ENCODE assay signal across 30 cellular contexts in genomic region chr10:118234654-118235053, GRCh38.
"Had no signal": no experiment of that assay in that cellular context is flagged by ENCODE, and none has a peak within 500 bp of the region (broad histone marks: within the 10 kb centered on the region; RNA-seq: fewer than 3 reads in every experiment).

No MANE protein-coding gene starts in this region.

- H3K9me3 Mint-ChIP-seq: naive thymus-derived CD8-positive, alpha-beta T cell; natural killer cell treated with Interleukin-12 subunit alpha and Interleukin-12 subunit beta and Interleukin-15 and Interleukin-18, amount 100 ng/mL, for 72 hours; neural crest cell; stimulated activated memory B cell treated with anti-CD40 and anti-IgM and Interleukin-4, amounts not matched to agents 10 μg/mL and 1 μg/mL and 100 μg/mL, for 72 hours; stimulated activated naive CD8-positive, alpha-beta T cell treated with anti-CD3 and anti-CD28 coated beads, Interleukin-15, amount 100 ng/mL, for 72 hours had no signal

- H3K27ac ChIP-seq: neutrophil, pancreas, prostate gland, right lobe of liver, skin epidermis, spleen, suprapubic skin, thoracic aorta, thyroid gland, tibial nerve, upper lobe of left lung, vagina had no signal

- H3K27ac Mint-ChIP-seq: naive thymus-derived CD8-positive, alpha-beta T cell; natural killer cell treated with Interleukin-12 subunit alpha and Interleukin-12 subunit beta and Interleukin-15 and Interleukin-18, amount 100 ng/mL, for 72 hours; stimulated activated memory B cell treated with anti-CD40 and anti-IgM and Interleukin-4, amounts not matched to agents 10 μg/mL and 1 μg/mL and 100 μg/mL, for 72 hours; stimulated activated naive CD8-positive, alpha-beta T cell treated with anti-CD3 and anti-CD28 coated beads, Interleukin-15, amount 100 ng/mL, for 72 hours had no signal

- H3K27me3 ChIP-seq: right lobe of liver, thyroid gland, vagina had no signal

- DNase-seq: naive B cell; naive thymus-derived CD8-positive, alpha-beta T cell; nucleus accumbens; pancreas; right cardiac atrium; right lobe of liver; spleen; stimulated activated CD4-positive, alpha-beta T cell treated with anti-CD3 and anti-CD28 coated beads, Interleukin-12 subunit alpha, Interleukin-12 subunit beta, amount 100 ng/mL, for 4 hours; stimulated activated CD4-positive, alpha-beta T cell treated with anti-CD3 and anti-CD28 coated beads, Interleukin-1b, Interleukin-23, amount 100 ng/mL, for 48 hours; stimulated activated CD4-positive, alpha-beta T cell treated with anti-CD3 and anti-CD28 coated beads, Interleukin-4, amount 100 ng/mL, for 1 hour; stimulated activated CD4-positive, alpha-beta T cell treated with anti-CD3 and anti-CD28 coated beads, Interleukin-4, amount 100 ng/mL, for 4 hours; stimulated activated CD8-positive, alpha-beta memory T cell treated with anti-CD3 and anti-CD28 coated beads, Interleukin-4, amount 100 ng/mL, for 48 hours; stimulated activated naive CD4-positive, alpha-beta T cell; stimulated activated naive CD8-positive, alpha-beta T cell treated with anti-CD3 and anti-CD28 coated beads, Interleukin-15, amount 100 ng/mL, for 72 hours; stimulated activated naive CD8-positive, alpha-beta T cell treated with anti-CD3 and anti-CD28 coated beads, Interleukin-15, Interleukin-2, amounts not matched to agents 100 U/mL and 50 U/mL, for 24 hours; substantia nigra; trophoblast cell; upper lobe of left lung had no signal

- H3K4me1 ChIP-seq: pancreas, prostate gland, right lobe of liver, spleen, suprapubic skin, thyroid gland, upper lobe of left lung, vagina had no signal

- H3K4me1 Mint-ChIP-seq: naive B cell; naive thymus-derived CD8-positive, alpha-beta T cell; stimulated activated memory B cell treated with anti-CD40 and anti-IgM and Interleukin-4, amounts not matched to agents 10 μg/mL and 1 μg/mL and 100 μg/mL, for 72 hours; stimulated activated naive CD8-positive, alpha-beta T cell treated with anti-CD3 and anti-CD28 coated beads, Interleukin-15, amount 100 ng/mL, for 72 hours had no signal

- ATAC-seq: naive thymus-derived CD8-positive, alpha-beta T cell; natural killer cell treated with Interleukin-12 subunit alpha and Interleukin-12 subunit beta and Interleukin-15 and Interleukin-18, amount 100 ng/mL, for 72 hours; pancreas; right cardiac atrium; right lobe of liver; stimulated activated memory B cell treated with anti-CD40 and anti-IgM and Interleukin-4, amounts not matched to agents 10 μg/mL and 1 μg/mL and 100 μg/mL, for 72 hours; stimulated activated naive CD8-positive, alpha-beta T cell treated with anti-CD3 and anti-CD28 coated beads, Interleukin-15, amount 100 ng/mL, for 72 hours; stimulated activated naive CD8-positive, alpha-beta T cell treated with anti-CD3 and anti-CD28 coated beads, Interleukin-15, Interleukin-2, amounts not matched to agents 100 U/mL and 50 U/mL, for 24 hours had no signal

- H3K4me3 ChIP-seq: pancreas, prostate gland, right lobe of liver, skin epidermis, smooth muscle cell, spleen, suprapubic skin, thoracic aorta, thyroid gland, tibial nerve, upper lobe of left lung, vagina had no signal

- H3K9me3 ChIP-seq: neutrophil, pancreas, prostate gland, right lobe of liver, spleen, suprapubic skin, thoracic aorta, thyroid gland, tibial nerve, upper lobe of left lung, vagina had no signal

- H3K36me3 Mint-ChIP-seq: naive B cell; naive thymus-derived CD8-positive, alpha-beta T cell; natural killer cell treated with Interleukin-12 subunit alpha and Interleukin-12 subunit beta and Interleukin-15 and Interleukin-18, amount 100 ng/mL, for 72 hours; stimulated activated memory B cell treated with anti-CD40 and anti-IgM and Interleukin-4, amounts not matched to agents 10 μg/mL and 1 μg/mL and 100 μg/mL, for 72 hours had no signal

- H3K36me3 ChIP-seq: neutrophil, pancreas, prostate gland, right lobe of liver, spleen, suprapubic skin, thoracic aorta, thyroid gland, tibial nerve, upper lobe of left lung, vagina had no signal

- H3K4me3 Mint-ChIP-seq: naive B cell; naive thymus-derived CD8-positive, alpha-beta T cell; natural killer cell treated with Interleukin-12 subunit alpha and Interleukin-12 subunit beta and Interleukin-15 and Interleukin-18, amount 100 ng/mL, for 72 hours; neural crest cell; stimulated activated memory B cell treated with anti-CD40 and anti-IgM and Interleukin-4, amounts not matched to agents 10 μg/mL and 1 μg/mL and 100 μg/mL, for 72 hours; stimulated activated naive CD8-positive, alpha-beta T cell treated with anti-CD3 and anti-CD28 coated beads, Interleukin-15, amount 100 ng/mL, for 72 hours had no signal
